10 cellular contexts compared by ENCODE assay signal in genomic region chr14:51507556-51508511, GRCh38.
A peak's percentile ranks its signal among the peaks of the same experiment; 100 is the strongest.
DNase-seq lines count a peak whose midpoint lies in the region; ATAC-seq and TF ChIP-seq lines count a peak whose summit lies in the region.
"Had no signal": no experiment of that assay in that cellular context is flagged by ENCODE, and none has a peak within 500 bp of the region (broad histone marks: within the 10 kb centered on the region; RNA-seq: fewer than 3 reads in every experiment).

No MANE protein-coding gene starts in this region.

- H3K9me3 ChIP-seq in tibial artery = no peaks in the 10 kb centered on the region

- H3K27me3 ChIP-seq in brain microvascular endothelial cell (replicated peaks) (no peaks in the 10 kb centered on the region), tibial artery (no peaks in the 10 kb centered on the region)

- TF ChIP-seq CTCF in brain microvascular endothelial cell (IDR thresholded peaks at IDR 0.05; ENCODE audit: low read depth, low read length, missing control alignments) = no peak
- no peak for TF ChIP-seq CTCF in lower leg skin (IDR thresholded peaks at IDR 0.05)
- peak in 1 of 2 experiments; percentile 11 for TF ChIP-seq CTCF in tibial artery (IDR thresholded peaks at IDR 0.05)

- TF ChIP-seq POLR2A in lower leg skin (IDR thresholded peaks at IDR 0.05) = no peak

- no peak for ATAC-seq in HG02840 (IDR thresholded peaks at IDR 0.05; ENCODE audit: low FRiP score, unreplicated experiment)
- ATAC-seq in GM21737 (IDR thresholded peaks at IDR 0.05; ENCODE audit: unreplicated experiment) = no peak
- no peak for ATAC-seq in HG03439 (IDR thresholded peaks at IDR 0.05; ENCODE audit: unreplicated experiment)

- no peak overlapping the region for H3K27ac ChIP-seq in brain microvascular endothelial cell
- H3K27ac ChIP-seq in tibial artery = peak overlapping the region; percentile 60 to 66
- H3K27ac ChIP-seq: parathyroid adenoma had no signal

- in situ Hi-C loops in brain microvascular endothelial cell (cut with HindIII; ENCODE audit: low pct_ligation_motif_present, low sequenced_read_pairs) = no loop called here

- 32 to 39% methylated on average over 15 of the region's 15 CpGs for WGBS in lower leg skin, 2 donors

- H3K36me3 ChIP-seq in brain microvascular endothelial cell (replicated peaks) = no peaks in the 10 kb centered on the region
- H3K36me3 ChIP-seq in tibial artery = no peaks in the 10 kb centered on the region

- H3K4me1 ChIP-seq in tibial artery = peaks cover 0 to 28% (median 20%) of the 10 kb centered on the region in 4 donors
- H3K4me1 ChIP-seq: parathyroid adenoma had no signal

- DNase-seq in NCI-H1105 treated with DMSO at 0.1 percent for 48 hours (lab: John Stamatoyannopoulos, UW) (peak; percentile 97), brain microvascular endothelial cell (peak; percentile 14), lower leg skin (ENCODE audit: low spot score in 2 of 2) (peak; percentile 43 to 86), tibial artery (peak; percentile 62 to 93), cortex of kidney (lab: John Stamatoyannopoulos, UW) (no peak)
- DNase-seq: activated CD4-positive, alpha-beta T cell treated with anti-CD3 and anti-CD28 coated beads for 1 hour had no signal

- intact Hi-C loops in lower leg skin (cut with DNase I; ENCODE audit: low total_unique reads) = no loop called here
- intact Hi-C loops in tibial artery (cut with DNase I; ENCODE audit: low total_unique reads) = no loop called here

- H3K4me3 ChIP-seq in brain microvascular endothelial cell (ENCODE audit: low read depth, low read length) (no peak overlapping the region), lower leg skin (ENCODE audit: low read depth, poor library complexity, severe bottlenecking) (no peak overlapping the region), tibial artery (peak overlapping the region; percentile 4 to 13)

Comparison
In these comparisons a context has a peak if more than half of its experiments do, and no peak if none do; other contexts are left out.
1. H3K4me3 ChIP-seq: peak in tibial artery (2 of 2); none in brain microvascular endothelial cell (single experiment) and lower leg skin (single experiment).